1 cellular context compared by ENCODE assay signal in genomic region chr5:131228646-131229045, GRCh38.
TF ChIP-seq lines count a peak whose summit lies in the region.

No MANE protein-coding gene starts in this region.

TF ChIP-seq in K562, 482 proteins besides CTCF, POLR2A, EP300 and RAD21 (continued from another document):
- TF ChIP-seq ZFP91 (CRISPR knock-in tag; IDR thresholded peaks at IDR 0.05) (no peak), ERF (CRISPR knock-in tag; IDR thresholded peaks at IDR 0.05) (no peak)
